ENCODE assay signal across 8 cellular contexts in genomic region chr2:43158259-43158880, GRCh38.
DNase-seq lines count a peak whose midpoint lies in the region; ATAC-seq, FAIRE-seq and TF ChIP-seq lines count a peak whose summit lies in the region.

No MANE protein-coding gene starts in this region.

- no peaks in the 10 kb centered on the region for H3K27me3 Mint-ChIP-seq in activated CD8-positive, alpha-beta memory T cell treated with anti-CD3 and anti-CD28 coated beads, Interleukin-2, amount 10 ng/mL, durations not matched to agents 7 days and 5 days

- no peaks in the 10 kb centered on the region for H3K27me3 ChIP-seq in pancreas

- H3K9me3 ChIP-seq in pancreas = no peaks in the 10 kb centered on the region

- intact Hi-C loops in pancreas (cut with DNase I) = no loop called here

- FAIRE-seq in pancreas (lab: Jason Lieb, UNC) = no peak

- H3K4me3 ChIP-seq in fibroblast of pulmonary artery (replicated peaks; ENCODE audit: low read depth, low read length) = no peak overlapping the region
- H3K4me3 ChIP-seq in pancreas = no peak overlapping the region

- H3K36me3 Mint-ChIP-seq in activated CD8-positive, alpha-beta memory T cell treated with anti-CD3 and anti-CD28 coated beads, Interleukin-2, amount 10 ng/mL, durations not matched to agents 7 days and 5 days = peaks cover 1% of the 10 kb centered on the region

- WGBS in pancreas, 2 donors = 37 to 40% methylated on average over 11 of the region's 11 CpGs

- H3K9me3 Mint-ChIP-seq in activated CD8-positive, alpha-beta memory T cell treated with anti-CD3 and anti-CD28 coated beads, Interleukin-2, amount 10 ng/mL, durations not matched to agents 7 days and 5 days (ENCODE audit: low read depth) = no peaks in the 10 kb centered on the region

- peak overlapping the region; percentile 95 for H3K27ac Mint-ChIP-seq in activated CD8-positive, alpha-beta memory T cell treated with anti-CD3 and anti-CD28 coated beads, Interleukin-2, amount 10 ng/mL, durations not matched to agents 7 days and 5 days

- peaks cover 29 to 47% (median 39%) of the 10 kb centered on the region in 3 donors for H3K4me1 ChIP-seq in pancreas

- ATAC-seq in GM21447 (IDR thresholded peaks at IDR 0.05; ENCODE audit: unreplicated experiment) (peak; percentile 31), pancreas (peak; percentile 44 to 72 (median 54))
- peak; percentile 65 for ATAC-seq in activated CD8-positive, alpha-beta memory T cell treated with anti-CD3 and anti-CD28 coated beads, Interleukin-2, amount 10 ng/mL, durations not matched to agents 7 days and 5 days

- DNase-seq in AML-193 (lab: John Stamatoyannopoulos, UW) = peak; percentile 89 to 90
- peak; percentile 84 to 85 for DNase-seq in Kasumi-1 (lab: John Stamatoyannopoulos, UW)
- DNase-seq in activated CD8-positive, alpha-beta memory T cell treated with anti-CD3 and anti-CD28 coated beads, Interleukin-2, amount 10 ng/mL, durations not matched to agents 7 days and 5 days = peak; percentile 84
- peak; percentile 83 for DNase-seq in fibroblast of pulmonary artery (ENCODE audit: low read depth)
- peak in 5 of 6 donors; percentile 68 to 81 (median 72) for DNase-seq in pancreas
- no peak for DNase-seq in NAMALWA (ENCODE audit: low spot score)
- DNase-seq in SHP77 (lab: John Stamatoyannopoulos, UW) = no peak

- peak overlapping the region; percentile 58 for H3K4me3 Mint-ChIP-seq in activated CD8-positive, alpha-beta memory T cell treated with anti-CD3 and anti-CD28 coated beads, Interleukin-2, amount 10 ng/mL, durations not matched to agents 7 days and 5 days

- no peaks in the 10 kb centered on the region for H3K36me3 ChIP-seq in pancreas

- no peak for TF ChIP-seq CTCF in fibroblast of pulmonary artery (IDR thresholded peaks at IDR 0.05; ENCODE audit: low read length, missing control alignments)
- no peak for TF ChIP-seq CTCF in pancreas (IDR thresholded peaks at IDR 0.05)

- H3K27ac ChIP-seq in pancreas = peak overlapping the region; percentile 32 to 89 (median 83)

- H3K4me1 Mint-ChIP-seq in activated CD8-positive, alpha-beta memory T cell treated with anti-CD3 and anti-CD28 coated beads, Interleukin-2, amount 10 ng/mL, durations not matched to agents 7 days and 5 days = peaks cover 56% of the 10 kb centered on the region

- CTCF ChIA-PET in activated CD8-positive, alpha-beta memory T cell treated with anti-CD3 and anti-CD28 coated beads, Interleukin-2, amount 10 ng/mL, durations not matched to agents 7 days and 5 days (lab: Charles Lee) = interaction anchor here (0.7 to 1.7 kb wide), 9 partner anchors 10 to 66 kb away, joined by 3 to 8 read pairs (median 4); no protein-coding TSS in a partner anchor

Comparison
In these comparisons a context has a peak if more than half of its experiments do, and no peak if none do; other contexts are left out.
1. DNase-seq: peak in AML-193 (2 of 2), Kasumi-1 (2 of 2), activated CD8-positive, alpha-beta memory T cell treated with anti-CD3 and anti-CD28 coated beads, Interleukin-2, amount 10 ng/mL, durations not matched to agents 7 days and 5 days (single experiment), fibroblast of pulmonary artery (single experiment) and pancreas (5 of 6); none in NAMALWA (single experiment) and SHP77 (0 of 2).
2. Peak in every context shown above with its lines, with median percentiles within 50 percentile points of each other: ATAC-seq.